In the genomic region with DNA sequence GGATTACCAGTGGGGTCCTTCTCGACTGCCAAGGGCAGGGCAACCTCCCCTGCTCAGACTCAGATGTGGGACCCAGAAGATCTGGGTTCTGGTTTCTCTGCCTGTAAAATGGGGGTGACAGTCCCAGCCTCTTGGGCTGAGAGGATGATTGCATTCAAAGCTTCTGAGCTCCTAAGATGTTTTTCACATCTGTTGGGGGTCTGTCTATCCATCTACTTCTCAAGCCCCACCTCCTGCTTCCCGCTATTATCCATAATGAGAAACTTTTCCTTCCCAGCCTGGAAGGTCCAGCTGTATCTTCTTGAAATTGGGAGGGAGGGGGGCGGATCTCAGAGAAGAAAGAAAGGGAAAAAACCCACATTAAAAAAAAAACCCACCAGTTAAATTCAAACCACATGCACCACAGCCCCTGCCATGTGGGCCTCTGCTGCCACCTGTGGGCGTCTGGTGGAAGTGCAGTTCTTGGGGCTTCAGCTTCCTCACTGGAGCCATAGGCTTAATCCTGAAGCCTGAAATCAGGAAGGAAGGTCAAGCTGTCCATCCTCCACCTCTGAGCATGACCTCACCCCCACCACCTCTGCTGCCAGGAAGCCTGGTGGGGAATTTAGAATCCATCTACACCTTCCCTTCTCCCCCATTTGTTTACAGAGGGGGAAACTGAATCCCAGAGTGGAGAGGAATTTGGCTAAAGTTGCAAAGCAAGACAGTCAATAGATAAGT, we compare ENCODE assay signal across 8 cellular contexts. TPM values are rescaled to one million over a fixed set of nuclear protein-coding genes. Genes with fewer than 3 reads are reported as not detected.
A peak's percentile ranks its signal among the peaks of the same experiment; 100 is the strongest.
DNase-seq lines count a peak whose midpoint lies in the region; ATAC-seq, FAIRE-seq and TF ChIP-seq lines count a peak whose summit lies in the region.

No MANE protein-coding gene starts in this region.

- no peaks in the 10 kb centered on the region for H3K36me3 ChIP-seq in bronchial epithelial cell (ENCODE audit: control insufficient read depth, insufficient read depth, low read length)

- H3K9me3 Mint-ChIP-seq in WTC11, result no peaks in the 10 kb centered on the region

- no peak overlapping the region for H3K4me3 ChIP-seq in bronchial epithelial cell (ENCODE audit: low read depth, low read length)

- POLR2A ChIA-PET in WTC11 (lab: Charles Lee), result interaction anchor here (0.7 to 2.9 kb wide), 4 partner anchors 27 to 68 kb away, joined by 3 to 23 read pairs (median 5); a partner anchor contains a TSS

- DNase-seq in 8988T, result peak; percentile 93
- peak; percentile 82 for DNase-seq in GM19238 (ENCODE audit: insufficient read length, low spot score)
- DNase-seq in NCI-H2227 treated with DMSO at 0.1 percent for 48 hours (lab: John Stamatoyannopoulos, UW), result peak; percentile 78
- DNase-seq in WTC11 (ENCODE audit: low spot score), result peak; percentile 94
- DNase-seq in bronchial epithelial cell (ENCODE audit: low read depth), result peak; percentile 57
- peak; percentile 83 for DNase-seq in kidney tubule cell (ENCODE audit: low spot score)
- DNase-seq in stimulated activated CD4-positive, alpha-beta T cell treated with anti-CD3 and anti-CD28 coated beads, Interleukin-1b, Interleukin-23, amount 100 ng/mL, for 24 hours (ENCODE audit: low read depth in 4 of 4, low spot score in 1 of 4), result peak; percentile 50 to 64 (median 60)
- DNase-seq in cortex of kidney (lab: John Stamatoyannopoulos, UW), result no peak

- no peak overlapping the region for H3K27ac Mint-ChIP-seq in WTC11

- H3K27me3 Mint-ChIP-seq in WTC11 (ENCODE audit: low read depth), result peaks cover 64% of the 10 kb centered on the region

- no peak for FAIRE-seq in bronchial epithelial cell (lab: Jason Lieb, UNC)

- CTCF ChIA-PET in WTC11 (lab: Charles Lee), result interaction anchor here (0.6 to 6.2 kb wide), 43 partner anchors 9 to 522 kb away, joined by 3 to 270 read pairs (median 6); a partner anchor contains a TSS

- peaks cover 50% of the 10 kb centered on the region for H3K4me1 Mint-ChIP-seq in WTC11

- TF ChIP-seq CTCF in WTC11 (IDR thresholded peaks at IDR 0.05) (peak; percentile 95), bronchial epithelial cell (IDR thresholded peaks at IDR 0.05; ENCODE audit: insufficient read depth, low read length, severe bottlenecking) (peak; percentile 97)

- H3K36me3 Mint-ChIP-seq in WTC11, result no peaks in the 10 kb centered on the region

- peak; percentile 38 for ATAC-seq in WTC11

- H3K27me3 ChIP-seq in bronchial epithelial cell (ENCODE audit: control insufficient read depth, insufficient read depth, low read length), result no peaks in the 10 kb centered on the region

- no peak overlapping the region for H3K4me3 Mint-ChIP-seq in WTC11

TF ChIP-seq in WTC11, 78 proteins besides CTCF, POLR2A, EP300 and RAD21:
- TF ChIP-seq, protein P1, sequence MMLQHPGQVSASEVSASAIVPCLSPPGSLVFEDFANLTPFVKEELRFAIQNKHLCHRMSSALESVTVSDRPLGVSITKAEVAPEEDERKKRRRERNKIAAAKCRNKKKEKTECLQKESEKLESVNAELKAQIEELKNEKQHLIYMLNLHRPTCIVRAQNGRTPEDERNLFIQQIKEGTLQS (CRISPR knock-in tag; conservative IDR thresholded peaks at IDR 0.05), result no peak
- TF ChIP-seq TP53 (CRISPR knock-in tag; IDR thresholded peaks at IDR 0.05), result no peak
- TF ChIP-seq FOXP1 (CRISPR knock-in tag; IDR thresholded peaks at IDR 0.05; ENCODE audit: borderline replicate concordance), result no peak
- TF ChIP-seq NR1H2 (CRISPR knock-in tag; IDR thresholded peaks at IDR 0.05), result no peak
- TF ChIP-seq, protein P2, sequence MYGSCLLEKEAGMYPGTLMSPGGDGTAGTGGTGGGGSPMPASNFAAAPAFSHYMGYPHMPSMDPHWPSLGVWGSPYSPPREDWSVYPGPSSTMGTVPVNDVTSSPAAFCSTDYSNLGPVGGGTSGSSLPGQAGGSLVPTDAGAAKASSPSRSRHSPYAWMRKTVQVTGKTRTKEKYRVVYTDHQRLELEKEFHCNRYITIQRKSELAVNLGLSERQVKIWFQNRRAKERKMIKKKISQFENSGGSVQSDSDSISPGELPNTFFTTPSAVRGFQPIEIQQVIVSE (CRISPR knock-in tag; IDR thresholded peaks at IDR 0.05; ENCODE audit: borderline replicate concordance), result no peak
- no peak for TF ChIP-seq CREM (CRISPR knock-in tag; IDR thresholded peaks at IDR 0.05)
- TF ChIP-seq FOXJ3 (CRISPR knock-in tag; IDR thresholded peaks at IDR 0.05; ENCODE audit: borderline replicate concordance), result no peak
- TF ChIP-seq, protein P3, sequence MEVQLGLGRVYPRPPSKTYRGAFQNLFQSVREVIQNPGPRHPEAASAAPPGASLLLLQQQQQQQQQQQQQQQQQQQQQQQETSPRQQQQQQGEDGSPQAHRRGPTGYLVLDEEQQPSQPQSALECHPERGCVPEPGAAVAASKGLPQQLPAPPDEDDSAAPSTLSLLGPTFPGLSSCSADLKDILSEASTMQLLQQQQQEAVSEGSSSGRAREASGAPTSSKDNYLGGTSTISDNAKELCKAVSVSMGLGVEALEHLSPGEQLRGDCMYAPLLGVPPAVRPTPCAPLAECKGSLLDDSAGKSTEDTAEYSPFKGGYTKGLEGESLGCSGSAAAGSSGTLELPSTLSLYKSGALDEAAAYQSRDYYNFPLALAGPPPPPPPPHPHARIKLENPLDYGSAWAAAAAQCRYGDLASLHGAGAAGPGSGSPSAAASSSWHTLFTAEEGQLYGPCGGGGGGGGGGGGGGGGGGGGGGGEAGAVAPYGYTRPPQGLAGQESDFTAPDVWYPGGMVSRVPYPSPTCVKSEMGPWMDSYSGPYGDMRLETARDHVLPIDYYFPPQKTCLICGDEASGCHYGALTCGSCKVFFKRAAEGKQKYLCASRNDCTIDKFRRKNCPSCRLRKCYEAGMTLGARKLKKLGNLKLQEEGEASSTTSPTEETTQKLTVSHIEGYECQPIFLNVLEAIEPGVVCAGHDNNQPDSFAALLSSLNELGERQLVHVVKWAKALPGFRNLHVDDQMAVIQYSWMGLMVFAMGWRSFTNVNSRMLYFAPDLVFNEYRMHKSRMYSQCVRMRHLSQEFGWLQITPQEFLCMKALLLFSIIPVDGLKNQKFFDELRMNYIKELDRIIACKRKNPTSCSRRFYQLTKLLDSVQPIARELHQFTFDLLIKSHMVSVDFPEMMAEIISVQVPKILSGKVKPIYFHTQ (CRISPR knock-in tag; IDR thresholded peaks at IDR 0.05), result no peak
- TF ChIP-seq, protein P4, sequence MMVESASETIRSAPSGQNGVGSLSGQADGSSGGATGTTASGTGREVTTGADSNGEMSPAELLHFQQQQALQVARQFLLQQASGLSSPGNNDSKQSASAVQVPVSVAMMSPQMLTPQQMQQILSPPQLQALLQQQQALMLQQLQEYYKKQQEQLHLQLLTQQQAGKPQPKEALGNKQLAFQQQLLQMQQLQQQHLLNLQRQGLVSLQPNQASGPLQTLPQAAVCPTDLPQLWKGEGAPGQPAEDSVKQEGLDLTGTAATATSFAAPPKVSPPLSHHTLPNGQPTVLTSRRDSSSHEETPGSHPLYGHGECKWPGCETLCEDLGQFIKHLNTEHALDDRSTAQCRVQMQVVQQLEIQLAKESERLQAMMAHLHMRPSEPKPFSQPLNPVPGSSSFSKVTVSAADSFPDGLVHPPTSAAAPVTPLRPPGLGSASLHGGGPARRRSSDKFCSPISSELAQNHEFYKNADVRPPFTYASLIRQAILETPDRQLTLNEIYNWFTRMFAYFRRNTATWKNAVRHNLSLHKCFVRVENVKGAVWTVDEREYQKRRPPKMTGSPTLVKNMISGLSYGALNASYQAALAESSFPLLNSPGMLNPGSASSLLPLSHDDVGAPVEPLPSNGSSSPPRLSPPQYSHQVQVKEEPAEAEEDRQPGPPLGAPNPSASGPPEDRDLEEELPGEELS (CRISPR knock-in tag; IDR thresholded peaks at IDR 0.05), result no peak
- TF ChIP-seq, protein P5, sequence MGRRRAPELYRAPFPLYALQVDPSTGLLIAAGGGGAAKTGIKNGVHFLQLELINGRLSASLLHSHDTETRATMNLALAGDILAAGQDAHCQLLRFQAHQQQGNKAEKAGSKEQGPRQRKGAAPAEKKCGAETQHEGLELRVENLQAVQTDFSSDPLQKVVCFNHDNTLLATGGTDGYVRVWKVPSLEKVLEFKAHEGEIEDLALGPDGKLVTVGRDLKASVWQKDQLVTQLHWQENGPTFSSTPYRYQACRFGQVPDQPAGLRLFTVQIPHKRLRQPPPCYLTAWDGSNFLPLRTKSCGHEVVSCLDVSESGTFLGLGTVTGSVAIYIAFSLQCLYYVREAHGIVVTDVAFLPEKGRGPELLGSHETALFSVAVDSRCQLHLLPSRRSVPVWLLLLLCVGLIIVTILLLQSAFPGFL (CRISPR knock-in tag; IDR thresholded peaks at IDR 0.05; ENCODE audit: borderline replicate concordance), result no peak
- TF ChIP-seq NFE2L1 (CRISPR knock-in tag; IDR thresholded peaks at IDR 0.05), result no peak
- TF ChIP-seq, protein P6, sequence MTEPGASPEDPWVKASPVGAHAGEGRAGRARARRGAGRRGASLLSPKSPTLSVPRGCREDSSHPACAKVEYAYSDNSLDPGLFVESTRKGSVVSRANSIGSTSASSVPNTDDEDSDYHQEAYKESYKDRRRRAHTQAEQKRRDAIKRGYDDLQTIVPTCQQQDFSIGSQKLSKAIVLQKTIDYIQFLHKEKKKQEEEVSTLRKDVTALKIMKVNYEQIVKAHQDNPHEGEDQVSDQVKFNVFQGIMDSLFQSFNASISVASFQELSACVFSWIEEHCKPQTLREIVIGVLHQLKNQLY (CRISPR knock-in tag; IDR thresholded peaks at IDR 0.05), result no peak
- TF ChIP-seq RORB (CRISPR knock-in tag; IDR thresholded peaks at IDR 0.05), result no peak
- no peak for TF ChIP-seq TCF7 (CRISPR knock-in tag; IDR thresholded peaks at IDR 0.05; ENCODE audit: low read depth)
- no peak for TF ChIP-seq NFATC4 (CRISPR knock-in tag; IDR thresholded peaks at IDR 0.05)
- TF ChIP-seq TEAD4 (CRISPR knock-in tag; IDR thresholded peaks at IDR 0.05), result no peak
- TF ChIP-seq, protein P7, sequence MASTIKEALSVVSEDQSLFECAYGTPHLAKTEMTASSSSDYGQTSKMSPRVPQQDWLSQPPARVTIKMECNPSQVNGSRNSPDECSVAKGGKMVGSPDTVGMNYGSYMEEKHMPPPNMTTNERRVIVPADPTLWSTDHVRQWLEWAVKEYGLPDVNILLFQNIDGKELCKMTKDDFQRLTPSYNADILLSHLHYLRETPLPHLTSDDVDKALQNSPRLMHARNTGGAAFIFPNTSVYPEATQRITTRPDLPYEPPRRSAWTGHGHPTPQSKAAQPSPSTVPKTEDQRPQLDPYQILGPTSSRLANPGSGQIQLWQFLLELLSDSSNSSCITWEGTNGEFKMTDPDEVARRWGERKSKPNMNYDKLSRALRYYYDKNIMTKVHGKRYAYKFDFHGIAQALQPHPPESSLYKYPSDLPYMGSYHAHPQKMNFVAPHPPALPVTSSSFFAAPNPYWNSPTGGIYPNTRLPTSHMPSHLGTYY (CRISPR knock-in tag; IDR thresholded peaks at IDR 0.05), result no peak
- no peak for TF ChIP-seq TEAD1 (CRISPR knock-in tag; IDR thresholded peaks at IDR 0.05)
- TF ChIP-seq EMX1 (CRISPR knock-in tag; IDR thresholded peaks at IDR 0.05), result no peak

RNA-seq across cellular contexts. Expression of a gene that starts 27.3 kb away (rescaled TPM):
- total RNA-seq in WTC11 (2021) (16.5 to 18.2 TPM (median 16.9 TPM) in 3 replicates), bronchial epithelial cell (4.5 and 5.1 TPM in 2 replicates)

RNA-seq across cellular contexts. Expression of a gene that starts 40.8 kb away (rescaled TPM):
- 5.7 to 6.7 TPM (median 5.9 TPM) in 3 replicates for total RNA-seq in WTC11 (2021)
- 2.9 and 3.4 TPM in 2 replicates for total RNA-seq in bronchial epithelial cell
